11 cellular contexts compared by ENCODE assay signal in genomic region chr15:52289629-52290081, GRCh38. TPM values are rescaled to one million over a fixed set of nuclear protein-coding genes. Genes with fewer than 3 reads are reported as not detected.
DNase-seq lines count a peak whose midpoint lies in the region; ATAC-seq and TF ChIP-seq lines count a peak whose summit lies in the region.
"Had no signal": no experiment of that assay in that cellular context is flagged by ENCODE, and none has a peak within 500 bp of the region (broad histone marks: within the 10 kb centered on the region; RNA-seq: fewer than 3 reads in every experiment).

No MANE protein-coding gene starts in this region.

- no peak for TF ChIP-seq CTCF in stomach (IDR thresholded peaks at IDR 0.05)

- ATAC-seq in activated T-helper 17 cell treated with anti-CD3 and anti-CD28 coated beads, Interleukin-2, amount 50 U/mL, for 72 hours (replicated peaks) = no peak
- ATAC-seq in GM19455 (IDR thresholded peaks at IDR 0.05; ENCODE audit: unreplicated experiment) (no peak), HG03108 (IDR thresholded peaks at IDR 0.05; ENCODE audit: unreplicated experiment) (no peak)

- H3K9me3 ChIP-seq in stomach = no peaks in the 10 kb centered on the region
- no peaks in the 10 kb centered on the region for H3K9me3 ChIP-seq in effector memory CD4-positive, alpha-beta T cell (ENCODE audit: control insufficient read depth, low read length)

- H3K27ac ChIP-seq in stomach = peak overlapping the region; percentile 74 to 93 (median 86)
- no peak overlapping the region for H3K27ac ChIP-seq in effector memory CD4-positive, alpha-beta T cell (ENCODE audit: insufficient read depth, low read length, poor library complexity, severe bottlenecking)

- DNase-seq in HT-29 (ENCODE audit: low spot score) = peak; percentile 57
- DNase-seq in kidney glomerular epithelial cell (lab: John Stamatoyannopoulos, UW) = peak; percentile 38
- peak; percentile 66 for DNase-seq in stomach
- no peak for DNase-seq in immature natural killer cell
- no peak for DNase-seq in effector memory CD4-positive, alpha-beta T cell
- DNase-seq: DMS153, NCI-H187 had no signal

- H3K36me3 ChIP-seq in stomach = no peaks in the 10 kb centered on the region
- no peaks in the 10 kb centered on the region for H3K36me3 ChIP-seq in effector memory CD4-positive, alpha-beta T cell (ENCODE audit: control insufficient read depth, insufficient read depth, low read length)

- intact Hi-C loops in stomach (cut with DNase I; ENCODE audit: low total_unique reads) = no loop called here

- peak overlapping the region; percentile 73 for H3K27ac Mint-ChIP-seq in activated T-helper 17 cell treated with anti-CD3 and anti-CD28 coated beads, Interleukin-2, amount 50 U/mL, for 72 hours
- no peak overlapping the region for H3K27ac Mint-ChIP-seq in immature natural killer cell

- H3K4me3 ChIP-seq in stomach = no peak overlapping the region
- no peak overlapping the region for H3K4me3 ChIP-seq in effector memory CD4-positive, alpha-beta T cell (ENCODE audit: insufficient read depth, low read depth, low read length, poor library complexity, severe bottlenecking)

- no peak overlapping the region for H3K4me3 Mint-ChIP-seq in activated T-helper 17 cell treated with anti-CD3 and anti-CD28 coated beads, Interleukin-2, amount 50 U/mL, for 72 hours
- no peak overlapping the region for H3K4me3 Mint-ChIP-seq in immature natural killer cell
- H3K4me3 Mint-ChIP-seq: brain had no signal

- H3K4me1 Mint-ChIP-seq in activated T-helper 17 cell treated with anti-CD3 and anti-CD28 coated beads, Interleukin-2, amount 50 U/mL, for 72 hours = peaks cover 11% of the 10 kb centered on the region
- H3K4me1 Mint-ChIP-seq in immature natural killer cell = peaks cover 0 to 2% of the 10 kb centered on the region in 2 donors

- H3K36me3 Mint-ChIP-seq in activated T-helper 17 cell treated with anti-CD3 and anti-CD28 coated beads, Interleukin-2, amount 50 U/mL, for 72 hours (ENCODE audit: low read depth) = no peaks in the 10 kb centered on the region
- no peaks in the 10 kb centered on the region for H3K36me3 Mint-ChIP-seq in immature natural killer cell
- H3K36me3 Mint-ChIP-seq: brain had no signal

- TF ChIP-seq POLR2A in stomach (IDR thresholded peaks at IDR 0.05) = no peak

- TF ChIP-seq EP300 in stomach (IDR thresholded peaks at IDR 0.05) = no peak

- H3K27me3 Mint-ChIP-seq in activated T-helper 17 cell treated with anti-CD3 and anti-CD28 coated beads, Interleukin-2, amount 50 U/mL, for 72 hours = peaks cover 20% of the 10 kb centered on the region
- peaks cover 3 to 8% (median 7%) of the 10 kb centered on the region in 3 donors for H3K27me3 Mint-ChIP-seq in immature natural killer cell (ENCODE audit: low read depth in 3 of 3)

- H3K9me3 Mint-ChIP-seq in activated T-helper 17 cell treated with anti-CD3 and anti-CD28 coated beads, Interleukin-2, amount 50 U/mL, for 72 hours = no peaks in the 10 kb centered on the region
- no peaks in the 10 kb centered on the region for H3K9me3 Mint-ChIP-seq in immature natural killer cell

- 29 to 56% (median 44%) methylated on average over 4 of the region's 4 CpGs for WGBS in stomach, 5 donors

- H3K4me1 ChIP-seq in stomach = peaks cover 17 to 53% (median 45%) of the 10 kb centered on the region in 4 donors
- H3K4me1 ChIP-seq in effector memory CD4-positive, alpha-beta T cell (ENCODE audit: control insufficient read depth, insufficient read depth, low read length, poor library complexity, severe bottlenecking) = no peaks in the 10 kb centered on the region

- peaks cover 0 to 14% (median under 1%) of the 10 kb centered on the region in 3 donors for H3K27me3 ChIP-seq in stomach
- peaks cover under 1% of the 10 kb centered on the region for H3K27me3 ChIP-seq in effector memory CD4-positive, alpha-beta T cell (replicated peaks; ENCODE audit: control insufficient read depth, insufficient read depth, low read length, poor library complexity, severe bottlenecking)

RNA-seq across cellular contexts. Expression of gene MYO5C, which starts 5.9 kb away (rescaled TPM):
- 15.9 and 23.4 TPM in 2 replicates for total RNA-seq in HT-29 (2014; rRNA removed; shearing (Covaris generic))
- 1 to 10 TPM; 2.3 to 3.0 TPM for total RNA-seq in activated T-helper 17 cell treated with anti-CD3 and anti-CD28 coated beads, Interleukin-2, amount 50 U/mL, for 72 hours
- total RNA-seq in stomach = 100 to 1,000 TPM in 1 of 5 donors, 10 to 100 TPM in 4; 22.8 to 148 (median 64.3) TPM
- polyA plus RNA-seq in stomach (1 to 10 TPM; 4.3 to 9.0 (median 5.8) TPM), immature natural killer cell (under 1 TPM in 1 of 3 donors, not detected in 2; 0.19 TPM)

Comparison
In these comparisons a context has a peak if more than half of its experiments do, and no peak if none do; other contexts are left out.
1. DNase-seq: peak in HT-29 (single experiment), kidney glomerular epithelial cell (single experiment) and stomach (single experiment); none in immature natural killer cell (0 of 3) and effector memory CD4-positive, alpha-beta T cell (0 of 3).